28 cellular contexts compared by ENCODE assay signal in the genomic region with DNA sequence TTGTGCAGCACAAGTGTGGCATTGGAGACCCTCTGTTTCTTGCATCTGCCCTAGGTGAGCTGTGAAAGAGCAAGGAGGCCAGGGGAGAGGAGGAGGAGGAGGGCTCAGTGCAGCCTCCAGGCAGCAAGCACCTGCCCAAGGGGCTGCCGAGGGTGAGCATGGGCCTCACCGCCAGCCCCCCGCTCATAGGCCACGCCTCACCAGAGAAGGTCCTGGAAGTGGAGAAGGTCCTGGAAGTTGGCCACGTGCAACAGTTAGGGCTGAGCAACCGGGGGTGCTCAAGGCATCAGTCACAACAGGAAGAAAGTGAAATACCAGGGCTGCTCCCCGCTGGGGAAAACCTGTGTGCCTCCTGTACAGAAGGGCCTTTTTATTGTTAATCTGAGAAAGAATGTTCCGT.
DNase-seq lines count a peak whose midpoint lies in the region; ATAC-seq, FAIRE-seq and TF ChIP-seq lines count a peak whose summit lies in the region.
"Had no signal": no experiment of that assay in that cellular context is flagged by ENCODE, and none has a peak within 500 bp of the region (broad histone marks: within the 10 kb centered on the region; RNA-seq: fewer than 3 reads in every experiment).

No MANE protein-coding gene starts in this region.

- no peak overlapping the region for H3K4ac ChIP-seq in H1 (replicated peaks; ENCODE audit: insufficient read length, low read depth, low read length)

- H3K27me3 Mint-ChIP-seq in neural progenitor cell (ENCODE audit: insufficient read depth, low read depth) = peaks cover 8% of the 10 kb centered on the region

- H3K4me2 ChIP-seq in H1 (ENCODE audit: insufficient read depth in 1 of 2, low read depth in 2 of 2, low read length in 2 of 2) (no peak overlapping the region), neural progenitor cell (no peak overlapping the region)
- H3K4me2 ChIP-seq: A549; BLaER1 treated with 17β-estradiol and CSF1 and Interleukin-3, amounts not matched to agents 10 nM and 100 nM; GM23338 had no signal

- H3K9ac ChIP-seq in H1 (replicated peaks in 1 of 4; ENCODE audit: extremely low read depth in 1 of 4, low read depth in 3 of 4, low read length in 3 of 4) (no peak overlapping the region), neural progenitor cell (no peak overlapping the region)
- H3K9ac ChIP-seq: BLaER1 treated with 17β-estradiol and CSF1 and Interleukin-3, amounts not matched to agents 10 nM and 100 nM had no signal

- H3K79me2 ChIP-seq in H1 (ENCODE audit: control insufficient read depth in 1 of 2, insufficient read depth in 2 of 2, low read length in 2 of 2) (no peaks in the 10 kb centered on the region), neural progenitor cell (ENCODE audit: low read depth) (no peaks in the 10 kb centered on the region)

- ATAC-seq in GM19351 (IDR thresholded peaks at IDR 0.05; ENCODE audit: unreplicated experiment) = no peak
- ATAC-seq: A549, GM23338, HepG2, PC-3, Right ventricle myocardium inferior had no signal

- peaks cover 7% of the 10 kb centered on the region for H3K4me1 Mint-ChIP-seq in neural progenitor cell

- peaks cover 26% of the 10 kb centered on the region for H3K9me3 Mint-ChIP-seq in neural progenitor cell
- H3K9me3 Mint-ChIP-seq: CD4-positive, alpha-beta T cell had no signal

- POLR2A ChIA-PET in H1 (lab: Charles Lee; ENCODE audit: partially characterized antibody) = no interaction called here

- no peak overlapping the region for H3K23ac ChIP-seq in H1 (ENCODE audit: insufficient read length)

- H2AFZ ChIP-seq in H1 (ENCODE audit: low read length) (no peak overlapping the region), neural progenitor cell (replicated peaks) (peak overlapping the region; percentile 42)
- H2AFZ ChIP-seq: GM23338 had no signal

- intact Hi-C loops in stomach (cut with DNase I; ENCODE audit: low total_unique reads) = no loop called here

- H2BK15ac ChIP-seq in H1 (ENCODE audit: low read length) = no peak overlapping the region

- no peaks in the 10 kb centered on the region for H3K36me3 Mint-ChIP-seq in neural progenitor cell

- H3K56ac ChIP-seq in H1 (replicated peaks; ENCODE audit: insufficient read length, low read depth, low read length) = no peak overlapping the region

- no peak for DNase-seq in H1 (ENCODE audit: low read depth in 1 of 2, low spot score in 2 of 2)
- no peak for DNase-seq in neural progenitor cell (ENCODE audit: low spot score)
- DNase-seq in stomach = peak; percentile 18
- DNase-seq in NCI-H1048 (lab: John Stamatoyannopoulos, UW) = no peak
- no peak for DNase-seq in NCI-H2107 treated with DMSO at 0.1 percent for 48 hours (lab: John Stamatoyannopoulos, UW; ENCODE audit: unreplicated experiment)
- DNase-seq: AML-193; CD4-positive, alpha-beta T cell; HFFc6; Karpas-422; NCI-H1105; NCI-H1436 treated with DMSO at 0.1 percent for 48 hours; NCI-H187 treated with DMSO at 0.1 percent for 48 hours; NCI-H2107; NCI-H446; NCI-H524 treated with DMSO at 0.1 percent for 48 hours; NCI-H774; NK-92 treated with Interleukin-12 subunit alpha and Interleukin-12 subunit beta, amount 100 ng/mL, for 24 hours; PC-3 had no signal

- no peaks in the 10 kb centered on the region for H3K79me1 ChIP-seq in H1 (ENCODE audit: low read depth, low read length)

- H3K27me3 ChIP-seq in H1 (replicated peaks in 1 of 4; ENCODE audit: control insufficient read depth in 3 of 4, extremely low read depth in 1 of 4, insufficient read depth in 3 of 4, low read length in 3 of 4) = no peaks in the 10 kb centered on the region; a peak in 1 of 7 replicates
- no peaks in the 10 kb centered on the region for H3K27me3 ChIP-seq in neural progenitor cell
- peaks cover 0 to 29% (median 0%) of the 10 kb centered on the region in 3 donors for H3K27me3 ChIP-seq in stomach
- H3K27me3 ChIP-seq: BLaER1 treated with 17β-estradiol and CSF1 and Interleukin-3, amounts not matched to agents 10 nM and 100 nM had no signal

- H2BK20ac ChIP-seq in H1 (ENCODE audit: low read length) = no peak overlapping the region

- FAIRE-seq in H1 (lab: Jason Lieb, UNC) = no peak
- FAIRE-seq: A549, D721Med, HepG2 had no signal

- H2BK5ac ChIP-seq in H1 (ENCODE audit: low read depth, low read length) = no peak overlapping the region

- H3K4me3 ChIP-seq in H1 (ENCODE audit: extremely low read depth in 1 of 4, insufficient read depth in 2 of 4, low read depth in 3 of 4, low read length in 4 of 4) = no peak overlapping the region
- H3K4me3 ChIP-seq in neural progenitor cell = no peak overlapping the region
- no peak overlapping the region for H3K4me3 ChIP-seq in stomach
- H3K4me3 ChIP-seq: A549; BLaER1 treated with 17β-estradiol and CSF1 and Interleukin-3, amounts not matched to agents 10 nM and 100 nM; GM23338; HAP-1; SJSA1 had no signal

- H3K23me2 ChIP-seq in H1 (ENCODE audit: low read depth, low read length) = no peaks in the 10 kb centered on the region

- H3K4me3 Mint-ChIP-seq in neural progenitor cell = no peak overlapping the region
- H3K4me3 Mint-ChIP-seq: CD4-positive, alpha-beta T cell; GM23338; HFFc6 had no signal

- CTCF ChIA-PET in H1 (lab: Charles Lee; ENCODE audit: partially characterized antibody) = interaction anchor here (0.6 to 4.3 kb wide), 6 partner anchors 11 to 114 kb away, joined by 3 to 20 read pairs (median 4); no protein-coding TSS in a partner anchor

- H3K18ac ChIP-seq in H1 (ENCODE audit: extremely low read depth, low read length) = no peak overlapping the region

- peaks cover 19 to 22% of the 10 kb centered on the region in 2 experiments for H3K9me3 ChIP-seq in H1 (ENCODE audit: insufficient read depth in 2 of 2, low read depth in 1 of 2, low read length in 1 of 2)
- peaks cover 4% of the 10 kb centered on the region for H3K9me3 ChIP-seq in neural progenitor cell (ENCODE audit: low read depth)
- H3K9me3 ChIP-seq in stomach = peaks cover 7 to 30% (median 26%) of the 10 kb centered on the region in 4 donors
- H3K9me3 ChIP-seq: HAP-1 had no signal

- no peaks in the 10 kb centered on the region for H4K20me1 ChIP-seq in H1 (replicated peaks in 1 of 2; ENCODE audit: control insufficient read depth in 1 of 2, insufficient read depth in 2 of 2, low read length in 2 of 2)
- H4K20me1 ChIP-seq in neural progenitor cell (ENCODE audit: low read depth) = no peaks in the 10 kb centered on the region
- H4K20me1 ChIP-seq: BLaER1 treated with 17β-estradiol and CSF1 and Interleukin-3, amounts not matched to agents 10 nM and 100 nM had no signal

- H2AK5ac ChIP-seq in H1 (ENCODE audit: low read depth, low read length) = no peak overlapping the region

- H3K14ac ChIP-seq in H1 (ENCODE audit: insufficient read length) = no peak overlapping the region

- H3K4me1 ChIP-seq in H1 (replicated peaks in 1 of 4; ENCODE audit: control insufficient read depth in 3 of 4, insufficient read depth in 4 of 4, low read length in 3 of 4) (0 out of 7 replicates have a peak, but pooled peaks cover 0 to 6% (median 0%) of the 10 kb centered on the region in 4 experiments), neural progenitor cell (peaks cover 4% of the 10 kb centered on the region), stomach (no peaks in the 10 kb centered on the region)
- H3K4me1 ChIP-seq: A549, HAP-1, SJSA1 had no signal

- peak; percentile 16; the same call in 1 of the 2 replicates for TF ChIP-seq CTCF in VCaP (conservative IDR thresholded peaks at IDR 0.05)
- no peak for TF ChIP-seq CTCF in H1 (IDR thresholded peaks at IDR 0.05; ENCODE audit: control extremely low read depth in 1 of 3, insufficient read depth in 1 of 3, low read depth in 1 of 3, low read length in 3 of 3)
- TF ChIP-seq CTCF in neural progenitor cell (IDR thresholded peaks at IDR 0.05) = no peak
- TF ChIP-seq CTCF in stomach (IDR thresholded peaks at IDR 0.05) = no peak

- H2BK120ac ChIP-seq in H1 (replicated peaks; ENCODE audit: low read depth, low read length) = no peak overlapping the region

- no peak overlapping the region for H2BK12ac ChIP-seq in H1 (ENCODE audit: low read depth, low read length)

- no peaks in the 10 kb centered on the region for H3F3A ChIP-seq in neural progenitor cell (ENCODE audit: low read depth)

- TF ChIP-seq RAD21 in H1 (IDR thresholded peaks at IDR 0.05 in 1 of 2, conservative IDR thresholded peaks at IDR 0.05 in 1 of 2; ENCODE audit: low read depth in 2 of 2, low read length in 2 of 2) = no peak

- H4K5ac ChIP-seq in H1 (ENCODE audit: insufficient read length, low read depth, low read length) = peak overlapping the region; percentile 15

- TF ChIP-seq EP300 in H1 (IDR thresholded peaks at IDR 0.05; ENCODE audit: borderline replicate concordance in 1 of 2, low read depth in 2 of 2, low read length in 2 of 2) (no peak), stomach (IDR thresholded peaks at IDR 0.05) (no peak)

- no peak for TF ChIP-seq POLR2A in H1 (IDR thresholded peaks at IDR 0.05; ENCODE audit: control extremely low read depth in 1 of 2, low read depth in 2 of 2, low read length in 2 of 2)
- no peak for TF ChIP-seq POLR2A in stomach (IDR thresholded peaks at IDR 0.05)

- WGBS in H1 (ENCODE audit: extremely low coverage in 1 of 2, insufficient coverage in 1 of 2, insufficient read length in 1 of 2, insufficient replicate concordance in 2 of 2, low coverage in 1 of 2, low lambda C conversion rate in 2 of 2, missing lambda C conversion rate in 1 of 2), 2 experiments = 85% methylated on average over 7 of the region's 8 CpGs; no CpG with 5 or more reads in 1 of the 2 experiments
- WGBS in stomach, 5 donors = 74 to 85% (median 79%) methylated on average over 8 of the region's 8 CpGs

- H4K91ac ChIP-seq in H1 (replicated peaks; ENCODE audit: insufficient read length, low read length) = no peak overlapping the region

- no peak overlapping the region for H4K8ac ChIP-seq in H1 (ENCODE audit: extremely low read depth, insufficient read depth, low read length)

- H3K27ac Mint-ChIP-seq in neural progenitor cell = no peak overlapping the region
- H3K27ac Mint-ChIP-seq: CD4-positive, alpha-beta T cell; GM23338; HFFc6 had no signal

- H3K36me3 ChIP-seq in H1 (ENCODE audit: control insufficient read depth in 2 of 4, insufficient read depth in 4 of 4, low read length in 3 of 4) (no peaks in the 10 kb centered on the region), neural progenitor cell (no peaks in the 10 kb centered on the region), stomach (no peaks in the 10 kb centered on the region)
- H3K36me3 ChIP-seq: HAP-1, SJSA1 had no signal

- H3K27ac ChIP-seq in VCaP = no peak overlapping the region
- no peak overlapping the region for H3K27ac ChIP-seq in H1 (ENCODE audit: low read depth, low read length)
- no peak overlapping the region for H3K27ac ChIP-seq in neural progenitor cell
- no peak overlapping the region for H3K27ac ChIP-seq in stomach
- H3K27ac ChIP-seq: A549; BLaER1 treated with 17β-estradiol and CSF1 and Interleukin-3, amounts not matched to agents 10 nM and 100 nM; SJSA1 had no signal
